8 cellular contexts compared by ENCODE assay signal in genomic region chr4:105147226-105148151, GRCh38. TPM values are rescaled to one million over a fixed set of nuclear protein-coding genes. Genes with fewer than 3 reads are reported as not detected.
DNase-seq lines count a peak whose midpoint lies in the region; TF ChIP-seq lines count a peak whose summit lies in the region.

No MANE protein-coding gene starts in this region.

- H3K9me3 Mint-ChIP-seq in activated naive CD4-positive, alpha-beta T cell treated with anti-CD3 and anti-CD28 coated beads, Interleukin-2, amount 10 ng/mL, durations not matched to agents 7 days and 5 days = no peaks in the 10 kb centered on the region
- peaks cover 2% of the 10 kb centered on the region for H3K9me3 Mint-ChIP-seq in neural progenitor cell

- POLR2A ChIA-PET in A673 (lab: Charles Lee; ENCODE audit: low non-redundant PET) = interaction anchor here (0.6 to 0.7 kb wide), 4 partner anchors 14 to 127 kb away, joined by 4 to 11 read pairs (median 4); no protein-coding TSS in a partner anchor

- peaks cover 19% of the 10 kb centered on the region for H4K20me1 ChIP-seq in neural progenitor cell (ENCODE audit: low read depth)

- H3K27ac ChIP-seq in A673 (ENCODE audit: low read depth, low read length, poor library complexity, severe bottlenecking) = peak overlapping the region; percentile 98
- no peak overlapping the region for H3K27ac ChIP-seq in neural progenitor cell

- H3K27me3 Mint-ChIP-seq in activated naive CD4-positive, alpha-beta T cell treated with anti-CD3 and anti-CD28 coated beads, Interleukin-2, amount 10 ng/mL, durations not matched to agents 7 days and 5 days = peaks cover 8% of the 10 kb centered on the region
- peaks cover 12% of the 10 kb centered on the region for H3K27me3 Mint-ChIP-seq in neural progenitor cell (ENCODE audit: insufficient read depth, low read depth)

- H3K9me3 ChIP-seq in A673 (ENCODE audit: low read depth, low read length, poor library complexity, severe bottlenecking) (no peaks in the 10 kb centered on the region), neural progenitor cell (ENCODE audit: low read depth) (no peaks in the 10 kb centered on the region)

- H2AFZ ChIP-seq in neural progenitor cell (replicated peaks) = peak overlapping the region; percentile 98

- intact Hi-C loops in A673 (cut with micrococcal nuclease; ENCODE audit: unreplicated experiment) = loop anchor here (2.0 to 10.0 kb wide), 3 partner anchors 207 to 1150 kb away; no protein-coding TSS in a partner anchor

- peak overlapping the region; percentile 75 for H3K9ac ChIP-seq in neural progenitor cell

- peaks cover 17% of the 10 kb centered on the region for H3K4me1 ChIP-seq in A673 (ENCODE audit: insufficient read depth, low read length, poor library complexity, severe bottlenecking)
- H3K4me1 ChIP-seq in neural progenitor cell = peaks cover 10% of the 10 kb centered on the region

- TSS peak; percentile 58 for BruUV-seq in A673 (replicated peaks; lab: Mats Ljungman, UMichigan)

- peaks cover 11% of the 10 kb centered on the region for H3K36me3 Mint-ChIP-seq in activated naive CD4-positive, alpha-beta T cell treated with anti-CD3 and anti-CD28 coated beads, Interleukin-2, amount 10 ng/mL, durations not matched to agents 7 days and 5 days
- H3K36me3 Mint-ChIP-seq in neural progenitor cell = peaks cover 3% of the 10 kb centered on the region

- peak overlapping the region; percentile 99 for H3K4me2 ChIP-seq in neural progenitor cell

- H3K36me3 ChIP-seq in A673 (ENCODE audit: insufficient read depth, low read length, poor library complexity, severe bottlenecking) (no peaks in the 10 kb centered on the region), neural progenitor cell (no peaks in the 10 kb centered on the region)

- no peaks in the 10 kb centered on the region for H3K27me3 ChIP-seq in A673 (replicated peaks; ENCODE audit: insufficient read depth, low read depth, low read length, poor library complexity)
- H3K27me3 ChIP-seq in neural progenitor cell = peaks cover 66% of the 10 kb centered on the region

- peaks cover 39% of the 10 kb centered on the region for H3K79me2 ChIP-seq in neural progenitor cell (ENCODE audit: low read depth)

- H3K4me1 Mint-ChIP-seq in activated naive CD4-positive, alpha-beta T cell treated with anti-CD3 and anti-CD28 coated beads, Interleukin-2, amount 10 ng/mL, durations not matched to agents 7 days and 5 days = peaks cover 37% of the 10 kb centered on the region
- H3K4me1 Mint-ChIP-seq in neural progenitor cell = peaks cover 24% of the 10 kb centered on the region

- DNase-seq in A673 (ENCODE audit: low spot score) = peak; percentile 67
- peak; percentile 35 for DNase-seq in GM10266 (ENCODE audit: extremely low spot score)
- DNase-seq in NOMO-1 treated with DMSO at 0.1 percent for 48 hours (lab: John Stamatoyannopoulos, UW; ENCODE audit: unreplicated experiment) = peak; percentile 48
- DNase-seq in activated naive CD4-positive, alpha-beta T cell treated with anti-CD3 and anti-CD28 coated beads, Interleukin-2, amount 10 ng/mL, durations not matched to agents 7 days and 5 days = peak; percentile 46
- DNase-seq in germinal center (ENCODE audit: low spot score) = peak; percentile 14
- DNase-seq in neural progenitor cell (ENCODE audit: low spot score) = peak; percentile 58
- no peak for DNase-seq in SW 1271 (lab: John Stamatoyannopoulos, UW)
- DNase-seq in amniotic stem cell (lab: John Stamatoyannopoulos, UW) = no peak

- H3K4me3 ChIP-seq in A673 (ENCODE audit: low read depth, low read length, poor library complexity, severe bottlenecking) (peak overlapping the region; percentile 88), neural progenitor cell (peak overlapping the region; percentile 99)

- H3K27ac Mint-ChIP-seq in activated naive CD4-positive, alpha-beta T cell treated with anti-CD3 and anti-CD28 coated beads, Interleukin-2, amount 10 ng/mL, durations not matched to agents 7 days and 5 days = peak overlapping the region; percentile 98
- peak overlapping the region; percentile 98 for H3K27ac Mint-ChIP-seq in neural progenitor cell

- peaks cover 7% of the 10 kb centered on the region for H3F3A ChIP-seq in neural progenitor cell (ENCODE audit: low read depth)

- TF ChIP-seq CTCF in A673 (conservative IDR thresholded peaks at IDR 0.05; ENCODE audit: low read depth, low read length) (no peak), GM10266 (IDR thresholded peaks at IDR 0.05; ENCODE audit: control insufficient read depth, insufficient read depth, low read depth, missing control alignments) (no peak), neural progenitor cell (IDR thresholded peaks at IDR 0.05) (no peak)

- CTCF ChIA-PET in A673 (lab: Charles Lee) = interaction anchor here (1.8 kb wide), 1 partner anchor 326 kb away, joined by 6 read pairs; the partner anchor contains the start of gene PPA2
- CTCF ChIA-PET in activated naive CD4-positive, alpha-beta T cell treated with anti-CD3 and anti-CD28 coated beads, Interleukin-2, amount 10 ng/mL, durations not matched to agents 7 days and 5 days (lab: Charles Lee) = interaction anchor here (1.2 kb wide), 1 partner anchor 326 kb away, joined by 9 read pairs; the partner anchor contains the start of gene PPA2

- peak overlapping the region; percentile 96 for H3K4me3 Mint-ChIP-seq in activated naive CD4-positive, alpha-beta T cell treated with anti-CD3 and anti-CD28 coated beads, Interleukin-2, amount 10 ng/mL, durations not matched to agents 7 days and 5 days
- peak overlapping the region; percentile 97 for H3K4me3 Mint-ChIP-seq in neural progenitor cell

RNA-seq across cellular contexts. Expression of gene TET2, which starts 0.8 kb away (rescaled TPM):
- 22.8 and 25.7 TPM in 2 replicates for total RNA-seq in A673 (2021)
- total RNA-seq in neural progenitor cell (ENCODE audit: low replicate concordance) = 12.1 and 17.0 TPM in 2 replicates

Comparison
In these comparisons a context has a peak if more than half of its experiments do, and no peak if none do; other contexts are left out.
1. DNase-seq: peak in A673 (single experiment), GM10266 (single experiment), NOMO-1 treated with DMSO at 0.1 percent for 48 hours (single experiment), activated naive CD4-positive, alpha-beta T cell treated with anti-CD3 and anti-CD28 coated beads, Interleukin-2, amount 10 ng/mL, durations not matched to agents 7 days and 5 days (single experiment), germinal center (single experiment) and neural progenitor cell (single experiment); none in SW 1271 (0 of 2) and amniotic stem cell (single experiment).